16 cellular contexts compared by ENCODE assay signal in the genomic region with DNA sequence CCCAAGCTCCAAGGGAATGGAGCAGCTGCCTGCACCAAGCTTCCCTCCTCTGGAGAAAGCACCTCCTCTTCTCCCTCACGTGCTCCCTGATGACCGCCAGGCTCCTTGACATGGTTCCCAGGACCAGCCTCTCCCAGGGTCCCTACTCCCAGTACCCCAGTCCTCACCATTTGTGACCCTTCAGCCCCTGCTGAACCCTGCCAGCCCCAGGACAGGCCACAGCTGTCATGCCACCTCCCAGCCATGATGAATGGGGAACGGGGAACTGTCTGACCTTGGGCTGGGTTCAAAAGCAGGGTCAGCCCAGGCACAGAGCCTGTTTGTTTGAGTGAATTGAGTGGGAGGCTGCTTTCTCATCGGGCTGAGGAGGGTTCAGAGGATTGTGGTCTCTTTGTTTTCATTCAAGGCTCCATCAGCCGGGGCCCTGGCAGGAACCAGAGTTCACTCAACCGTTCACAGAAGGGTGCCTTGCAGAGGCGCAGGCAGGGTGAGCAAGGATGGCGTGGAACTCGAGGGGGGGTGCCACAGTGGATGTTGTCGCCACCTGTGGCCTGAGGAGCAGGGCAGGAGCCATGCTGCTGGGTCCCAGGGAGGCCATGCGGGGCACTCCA.
"Had no signal": no experiment of that assay in that cellular context is flagged by ENCODE, and none has a peak within 500 bp of the region (broad histone marks: within the 10 kb centered on the region; RNA-seq: fewer than 3 reads in every experiment).

No MANE protein-coding gene starts in this region.

- H3K4me2 ChIP-seq: hepatocyte had no signal

- ATAC-seq: activated CD8-positive, alpha-beta memory T cell treated with anti-CD3 and anti-CD28 coated beads, Interleukin-2, amount 10 ng/mL, durations not matched to agents 7 days and 5 days; body of pancreas had no signal

- H3K9me3 ChIP-seq: body of pancreas, colonic mucosa, esophagus muscularis mucosa, stomach had no signal

- H3K4me1 ChIP-seq: body of pancreas, colonic mucosa, esophagus muscularis mucosa, stomach had no signal

- DNase-seq: activated CD4-positive, alpha-beta T cell treated with anti-CD3 and anti-CD28 coated beads, Interleukin-2, amount 50 U/mL, for 48 hours; activated CD8-positive, alpha-beta memory T cell treated with anti-CD3 and anti-CD28 coated beads, Interleukin-2, amount 10 ng/mL, durations not matched to agents 7 days and 5 days; activated gamma-delta T cell; activated naive CD8-positive, alpha-beta T cell treated with anti-CD3 and anti-CD28 coated beads for 36 hours; activated T-cell treated with anti-CD3 and anti-CD28 coated beads, Interleukin-2, amount 50 U/mL, for 1 hour; amygdala; body of pancreas; central memory CD4-positive, alpha-beta T cell; colonic mucosa; stimulated activated CD4-positive, alpha-beta T cell treated with anti-CD3 and anti-CD28 coated beads, Interleukin-15, amount 100 ng/mL, for 24 hours; stimulated activated CD4-positive, alpha-beta T cell treated with anti-CD3 and anti-CD28 coated beads, Interleukin-4, amount 100 ng/mL, for 4 hours; stomach; WERI-Rb-1 had no signal

- FAIRE-seq: keratinocyte had no signal

- H3K36me3 ChIP-seq: colonic mucosa, esophagus muscularis mucosa, stomach, WERI-Rb-1 had no signal

- H2AFZ ChIP-seq: hepatocyte had no signal

- H3K79me2 ChIP-seq: hepatocyte had no signal

- H3K27me3 ChIP-seq: body of pancreas, colonic mucosa, hepatocyte had no signal

- H3K27ac ChIP-seq: body of pancreas, colonic mucosa, esophagus muscularis mucosa, hepatocyte, stomach, WERI-Rb-1 had no signal

- H3K4me3 ChIP-seq: body of pancreas, colonic mucosa, esophagus muscularis mucosa, hepatocyte, stomach had no signal
